In genomic region chr17:77066726-77067409, GRCh38 we compare ENCODE assay signal across 8 cellular contexts.
DNase-seq lines count a peak whose midpoint lies in the region; ATAC-seq, FAIRE-seq and TF ChIP-seq lines count a peak whose summit lies in the region.
"Not testable (repeated sequence)": the region's sequence is repeated elsewhere in the genome, so short reads cannot be mapped to it uniquely, and the experiment has no call there.

No MANE protein-coding gene starts in this region.

- CTCF ChIA-PET in mammary epithelial cell (lab: Charles Lee; ENCODE audit: low non-redundant PET), result interaction anchor here (0.8 kb wide), 2 partner anchors 198 to 1519 kb away, joined by 3 to 6 read pairs; partner anchors contain the start of gene MGAT5B

- not testable (repeated sequence) for H3K27ac ChIP-seq in mammary epithelial cell (ENCODE audit: insufficient read depth, low read depth, low read length); pancreas; vagina

- not testable (repeated sequence) for H3K4me1 Mint-ChIP-seq in activated CD4-positive, alpha-beta T cell treated with anti-CD3 and anti-CD28 coated beads, Interleukin-2, amount 10 ng/mL, durations not matched to agents 24 days and 14 days

- DNase-seq in NT2/D1 (ENCODE audit: low read depth, low spot score) (peak; percentile 67), mammary epithelial cell (peak; percentile 25), left ventricle myocardium superior (peak; percentile 46), pancreas (peak in 1 of 6 donors; percentile 41)
- DNase-seq in activated CD4-positive, alpha-beta T cell treated with anti-CD3 and anti-CD28 coated beads, Interleukin-2, amount 10 ng/mL, durations not matched to agents 24 days and 14 days, result peak; percentile 87
- not testable (repeated sequence) for DNase-seq in vagina (ENCODE audit: extremely low spot score in 2 of 2)

- H3K27me3 Mint-ChIP-seq in activated CD4-positive, alpha-beta T cell treated with anti-CD3 and anti-CD28 coated beads, Interleukin-2, amount 10 ng/mL, durations not matched to agents 24 days and 14 days, result peaks cover 26% of the 10 kb centered on the region

- H3K36me3 ChIP-seq in Loucy (ENCODE audit: insufficient read depth, low read length); NT2/D1 (ENCODE audit: insufficient read depth, insufficient read length, low read length); mammary epithelial cell (ENCODE audit: insufficient read depth, low read length); pancreas; vagina: not testable (repeated sequence)

- not testable (repeated sequence) for H3K27ac Mint-ChIP-seq in activated CD4-positive, alpha-beta T cell treated with anti-CD3 and anti-CD28 coated beads, Interleukin-2, amount 10 ng/mL, durations not matched to agents 24 days and 14 days

- 29% methylated on average over 10 of the region's 10 CpGs for whole genome bisulfite sequencing in mammary epithelial cell (ENCODE audit: low coverage, missing lambda C conversion rate)
- WGBS in pancreas, 2 donors, result 26 to 30% methylated on average over 10 of the region's 10 CpGs

- BruUV-seq in mammary epithelial cell (replicated peaks; lab: Mats Ljungman, UMichigan), result not testable (repeated sequence)

- H3F3A ChIP-seq in Loucy (ENCODE audit: low read depth), result not testable (repeated sequence)

- in situ Hi-C loops in mammary epithelial cell (cut with MboI; ENCODE audit: low sequenced_read_pairs in 2 of 2), result loop anchor here (10.0 kb wide), 1 partner anchor 202 kb away; the partner anchor contains the start of gene MGAT5B (in 2 of the 2)

- intact Hi-C loops in activated CD4-positive, alpha-beta T cell treated with anti-CD3 and anti-CD28 coated beads, Interleukin-2, amount 10 ng/mL, durations not matched to agents 24 days and 14 days (cut with micrococcal nuclease), result loop anchor here (1.0 kb wide), 2 partner anchors 199 to 251 kb away; partner anchors contain the start of gene MGAT5B
- intact Hi-C loops in mammary epithelial cell (cut with micrococcal nuclease) (loop anchor here (1.0 to 5.0 kb wide), 6 partner anchors 56 to 605 kb away; partner anchors contain the start of genes JMJD6, METTL23 and MGAT5B), pancreas (cut with DNase I) (loop anchor here in 1 of 3 donors (5.0 kb wide), 1 partner anchor 200 kb away; the partner anchor contains the start of gene MGAT5B)
- intact Hi-C loops in left ventricle myocardium superior (cut with micrococcal nuclease); vagina (cut with DNase I): not testable (repeated sequence)

- TF ChIP-seq CTCF in Loucy (conservative IDR thresholded peaks at IDR 0.05; ENCODE audit: low read length) (peak; percentile 87), mammary epithelial cell (conservative IDR thresholded peaks at IDR 0.05 in 1 of 2, IDR thresholded peaks at IDR 0.05 in 1 of 2; ENCODE audit: extremely low read depth in 1 of 2, insufficient read depth in 1 of 2, low read depth in 1 of 2, low read length in 2 of 2) (peak; percentile 79 to 92), pancreas (IDR thresholded peaks at IDR 0.05) (peak; percentile 21 to 71 (median 60)), vagina (IDR thresholded peaks at IDR 0.05) (peak in 2 of 3 experiments; percentile 47 to 77)

- not testable (repeated sequence) for H3K4me3 ChIP-seq in Loucy (ENCODE audit: low read length, poor library complexity, severe bottlenecking); NT2/D1 (ENCODE audit: insufficient read length, low read depth); mammary epithelial cell (replicated peaks in 1 of 3; ENCODE audit: insufficient read depth in 1 of 3, low read depth in 2 of 3, low read length in 3 of 3); pancreas; vagina

- not testable (repeated sequence) for H3K4me1 ChIP-seq in Loucy (ENCODE audit: insufficient read depth, low read length, poor library complexity, severe bottlenecking); NT2/D1 (ENCODE audit: insufficient read depth, insufficient read length); mammary epithelial cell (ENCODE audit: insufficient read depth, low read length); pancreas; vagina

- not testable (repeated sequence) for H4K20me1 ChIP-seq in Loucy (ENCODE audit: insufficient read depth, low read length, poor library complexity, severe bottlenecking); mammary epithelial cell (ENCODE audit: insufficient read depth, low read length)

- FAIRE-seq in G401.6 (lab: Jason Lieb, UNC), result peak; percentile 44
- not testable (repeated sequence) for FAIRE-seq in pancreas (lab: Jason Lieb, UNC)

- H3K9me3 ChIP-seq in Loucy (ENCODE audit: insufficient read depth, low read depth, low read length); NT2/D1 (ENCODE audit: insufficient read depth, low read length); mammary epithelial cell (replicated peaks; ENCODE audit: insufficient read depth, low read length); pancreas; vagina: not testable (repeated sequence)

- not testable (repeated sequence) for TF ChIP-seq POLR2A in vagina (IDR thresholded peaks at IDR 0.05)

- not testable (repeated sequence) for H3K9me2 ChIP-seq in Loucy (replicated peaks; ENCODE audit: low read depth, low read length)

- peak overlapping the region; percentile 68; the same call in 1 of the 2 replicates for H2AFZ ChIP-seq in Loucy (ENCODE audit: low read length)
- not testable (repeated sequence) for H2AFZ ChIP-seq in mammary epithelial cell (ENCODE audit: low read depth, low read length)

- not testable (repeated sequence) for H3K27me3 ChIP-seq in Loucy (ENCODE audit: insufficient read depth, low read length, poor library complexity, severe bottlenecking); NT2/D1 (ENCODE audit: insufficient read depth, insufficient read length); mammary epithelial cell (ENCODE audit: insufficient read depth, low read length); pancreas; vagina

- not testable (repeated sequence) for H3K4me2 ChIP-seq in Loucy (ENCODE audit: low read depth, low read length, poor library complexity, severe bottlenecking); mammary epithelial cell (ENCODE audit: insufficient read depth, low read depth, low read length)

- H3K9me3 Mint-ChIP-seq in activated CD4-positive, alpha-beta T cell treated with anti-CD3 and anti-CD28 coated beads, Interleukin-2, amount 10 ng/mL, durations not matched to agents 24 days and 14 days, result not testable (repeated sequence)

- H3K36me3 Mint-ChIP-seq in activated CD4-positive, alpha-beta T cell treated with anti-CD3 and anti-CD28 coated beads, Interleukin-2, amount 10 ng/mL, durations not matched to agents 24 days and 14 days (ENCODE audit: low read depth), result not testable (repeated sequence)

- H3K9ac ChIP-seq in Loucy (ENCODE audit: low read depth, low read length, poor library complexity, severe bottlenecking); NT2/D1 (ENCODE audit: insufficient read length, low read depth); mammary epithelial cell (ENCODE audit: insufficient read depth, low read length): not testable (repeated sequence)

- dilution Hi-C loops in mammary epithelial cell (cut with HindIII; ENCODE audit: low sequenced_read_pairs), result not testable (repeated sequence)

- H3K79me2 ChIP-seq in Loucy (ENCODE audit: insufficient read depth, low read length); mammary epithelial cell (ENCODE audit: insufficient read depth, low read length): not testable (repeated sequence)

- ATAC-seq in left ventricle myocardium superior, result peak; percentile 50
- peak in 3 of 4 donors; percentile 58 to 78 (median 74) for ATAC-seq in pancreas

- H3K4me3 Mint-ChIP-seq in activated CD4-positive, alpha-beta T cell treated with anti-CD3 and anti-CD28 coated beads, Interleukin-2, amount 10 ng/mL, durations not matched to agents 24 days and 14 days, result not testable (repeated sequence)
